In genomic region chr1:115224636-115225035, GRCh38 we compare ENCODE assay signal across 16 cellular contexts.
DNase-seq lines count a peak whose midpoint lies in the region; ATAC-seq, FAIRE-seq and TF ChIP-seq lines count a peak whose summit lies in the region.
"Had no signal": no experiment of that assay in that cellular context is flagged by ENCODE, and none has a peak within 500 bp of the region (broad histone marks: within the 10 kb centered on the region; RNA-seq: fewer than 3 reads in every experiment).

No MANE protein-coding gene starts in this region.

- 0% methylated on average over 1 of the region's 2 CpGs for WGBS in mammary epithelial cell (ENCODE audit: low coverage, missing lambda C conversion rate)
- 83% methylated on average over 2 of the region's 2 CpGs for WGBS in hepatocyte (ENCODE audit: low lambda C conversion rate, missing lambda C conversion rate)
- WGBS in pancreas, 2 donors: 92 to 93% methylated on average over 2 of the region's 2 CpGs

- TF ChIP-seq CTCF in mammary epithelial cell (conservative IDR thresholded peaks at IDR 0.05 in 1 of 2, IDR thresholded peaks at IDR 0.05 in 1 of 2; ENCODE audit: extremely low read depth in 1 of 2, insufficient read depth in 1 of 2, low read depth in 1 of 2, low read length in 2 of 2): no peak
- no peak for TF ChIP-seq CTCF in hepatocyte (IDR thresholded peaks at IDR 0.05; ENCODE audit: poor library complexity)
- TF ChIP-seq CTCF in pancreas (IDR thresholded peaks at IDR 0.05): no peak

- H3K9ac ChIP-seq in mammary epithelial cell (ENCODE audit: insufficient read depth, low read length): no peak overlapping the region
- H3K9ac ChIP-seq: BLaER1 had no signal

- H4K20me1 ChIP-seq in mammary epithelial cell (ENCODE audit: insufficient read depth, low read length) (no peaks in the 10 kb centered on the region), hepatocyte (ENCODE audit: insufficient read depth, poor library complexity, severe bottlenecking) (no peaks in the 10 kb centered on the region)
- H4K20me1 ChIP-seq: BLaER1 had no signal

- H3K27me3 ChIP-seq in mammary epithelial cell (ENCODE audit: insufficient read depth, low read length): no peaks in the 10 kb centered on the region
- no peaks in the 10 kb centered on the region for H3K27me3 ChIP-seq in hepatocyte
- H3K27me3 ChIP-seq in pancreas: no peaks in the 10 kb centered on the region
- H3K27me3 ChIP-seq: BLaER1 had no signal

- no peaks in the 10 kb centered on the region for H3K9me2 ChIP-seq in hepatocyte (replicated peaks; ENCODE audit: insufficient read depth)

- FAIRE-seq in pancreas (lab: Jason Lieb, UNC): no peak
- FAIRE-seq: H1 had no signal

- H2AFZ ChIP-seq in mammary epithelial cell (ENCODE audit: low read depth, low read length) (peak overlapping the region; percentile 32), hepatocyte (no peak overlapping the region)

- H3K79me2 ChIP-seq in mammary epithelial cell (ENCODE audit: insufficient read depth, low read length): no peaks in the 10 kb centered on the region
- H3K79me2 ChIP-seq in hepatocyte: no peaks in the 10 kb centered on the region

- no peaks in the 10 kb centered on the region for H3K9me3 ChIP-seq in mammary epithelial cell (replicated peaks; ENCODE audit: insufficient read depth, low read length)
- no peaks in the 10 kb centered on the region for H3K9me3 ChIP-seq in hepatocyte (ENCODE audit: low read depth)
- H3K9me3 ChIP-seq in pancreas: no peaks in the 10 kb centered on the region
- H3K9me3 ChIP-seq: BLaER1, Caco-2, HAP-1 had no signal

- dilution Hi-C loops in mammary epithelial cell (cut with HindIII; ENCODE audit: low sequenced_read_pairs): no loop called here

- no peak overlapping the region for H3K27ac ChIP-seq in mammary epithelial cell (ENCODE audit: insufficient read depth, low read depth, low read length)
- peak overlapping the region; percentile 37 for H3K27ac ChIP-seq in hepatocyte
- H3K27ac ChIP-seq in pancreas: no peak overlapping the region
- H3K27ac ChIP-seq: 22Rv1, BLaER1 had no signal

- no TSS peak for BruUV-seq in mammary epithelial cell (replicated peaks; lab: Mats Ljungman, UMichigan)

- H3K4me2 ChIP-seq in mammary epithelial cell (ENCODE audit: insufficient read depth, low read depth, low read length) (no peak overlapping the region), hepatocyte (no peak overlapping the region)
- H3K4me2 ChIP-seq: BLaER1 had no signal

- intact Hi-C loops in mammary epithelial cell (cut with micrococcal nuclease) (loop anchor here (5.0 kb wide), 1 partner anchor 33 kb away; no protein-coding TSS in a partner anchor), pancreas (cut with DNase I) (no loop called here)

- DNase-seq in NCI-H1105 treated with DMSO at 0.1 percent for 48 hours (lab: John Stamatoyannopoulos, UW) (peak; percentile 65), NCI-H1105 (lab: John Stamatoyannopoulos, UW) (no peak), NCI-H146 (lab: John Stamatoyannopoulos, UW) (peak; percentile 68), mammary epithelial cell (peak; percentile 54), hepatocyte (ENCODE audit: low spot score) (no peak), SKM-1 (lab: John Stamatoyannopoulos, UW; ENCODE audit: unreplicated experiment) (no peak), pancreas (no peak)
- DNase-seq: AML-193; Caco-2; CD8-positive, alpha-beta memory T cell; DND-41; GDM1 had no signal

- H3K4me1 ChIP-seq in mammary epithelial cell (ENCODE audit: insufficient read depth, low read length) (peaks cover 40% of the 10 kb centered on the region), hepatocyte (ENCODE audit: insufficient read depth) (peaks cover 29% of the 10 kb centered on the region), pancreas (peaks cover 0 to 11% (median 5%) of the 10 kb centered on the region in 3 donors)
- H3K4me1 ChIP-seq: BLaER1, Caco-2, HAP-1 had no signal

- H3K36me3 ChIP-seq in mammary epithelial cell (ENCODE audit: insufficient read depth, low read length) (no peaks in the 10 kb centered on the region), hepatocyte (replicated peaks; ENCODE audit: insufficient read depth, low read depth) (no peaks in the 10 kb centered on the region), pancreas (no peaks in the 10 kb centered on the region)
- H3K36me3 ChIP-seq: BLaER1, HAP-1 had no signal

- CTCF ChIA-PET in mammary epithelial cell (lab: Charles Lee; ENCODE audit: low non-redundant PET): no interaction called here

- H3K4me3 ChIP-seq in mammary epithelial cell (replicated peaks in 1 of 3; ENCODE audit: insufficient read depth in 1 of 3, low read depth in 2 of 3, low read length in 3 of 3): no peak overlapping the region
- no peak overlapping the region for H3K4me3 ChIP-seq in hepatocyte
- H3K4me3 ChIP-seq in pancreas: no peak overlapping the region
- H3K4me3 ChIP-seq: BLaER1, HAP-1 had no signal

- ATAC-seq in pancreas: no peak

- in situ Hi-C loops in mammary epithelial cell (cut with MboI; ENCODE audit: low sequenced_read_pairs in 2 of 2): no loop called here

Comparison
In these comparisons a context has a peak if more than half of its experiments do, and no peak if none do; other contexts are left out.
1. DNase-seq: peak in NCI-H1105 treated with DMSO at 0.1 percent for 48 hours (single experiment), NCI-H146 (single experiment) and mammary epithelial cell (single experiment); none in NCI-H1105 (single experiment), hepatocyte (single experiment), SKM-1 (single experiment) and pancreas (0 of 6).